Comparison of ENCODE assay signal across 10 cellular contexts in genomic region chr20:61874421-61875068, GRCh38.
DNase-seq lines count a peak whose midpoint lies in the region; ATAC-seq and TF ChIP-seq lines count a peak whose summit lies in the region.
"Had no signal": no experiment of that assay in that cellular context is flagged by ENCODE, and none has a peak within 500 bp of the region (broad histone marks: within the 10 kb centered on the region; RNA-seq: fewer than 3 reads in every experiment).

No MANE protein-coding gene starts in this region.

- POLR2A ChIA-PET in HEK293 (lab: Yijun Ruan, JAX) (no interaction called here), Panc1 (lab: Charles Lee) (no interaction called here)

- TF ChIP-seq CTCF in HEK293 (tag by site-specific recombination; IDR thresholded peaks at IDR 0.05) (peak; percentile 53; the same call in 1 of the 2 replicates), Panc1 (IDR thresholded peaks at IDR 0.05) (no peak; the same call in 1 of the 2 replicates), fibroblast of mammary gland (conservative IDR thresholded peaks at IDR 0.05; ENCODE audit: control insufficient read depth, insufficient read depth, low read depth, low read length) (peak; percentile 2)

- CTCF ChIA-PET in HEK293 (lab: Yijun Ruan, JAX) = interaction anchor here (0.6 to 1.5 kb wide), 7 partner anchors 9 to 743 kb away, joined by 3 to 6 read pairs (median 3); no protein-coding TSS in a partner anchor
- CTCF ChIA-PET in Panc1 (lab: Charles Lee) = interaction anchor here (1.0 kb wide), 1 partner anchor 22 kb away, joined by 3 read pairs; no protein-coding TSS in a partner anchor

- H3K27me3 ChIP-seq in Panc1 (ENCODE audit: control insufficient read depth, insufficient read depth, low read length) = peaks cover 2% of the 10 kb centered on the region; the same call in 1 of the 2 replicates

- intact Hi-C loops in Panc1 (cut with micrococcal nuclease; ENCODE audit: unreplicated experiment) = no loop called here

- no TSS peak for BruUV-seq in Panc1 (replicated peaks; lab: Mats Ljungman, UMichigan)

- H3K36me3 ChIP-seq in HEK293 (ENCODE audit: control insufficient read depth in 2 of 2, insufficient read depth in 1 of 2, low read length in 2 of 2) = no peaks in the 10 kb centered on the region
- no peaks in the 10 kb centered on the region for H3K36me3 ChIP-seq in Panc1 (ENCODE audit: control insufficient read depth, insufficient read depth, low read length)

- ATAC-seq in Panc1 = peak; percentile 73
- no peak for ATAC-seq in GM21367 (IDR thresholded peaks at IDR 0.05; ENCODE audit: unreplicated experiment)
- ATAC-seq in HG02884 (IDR thresholded peaks at IDR 0.05; ENCODE audit: unreplicated experiment) = no peak
- ATAC-seq in HG03432 (IDR thresholded peaks at IDR 0.05; ENCODE audit: unreplicated experiment) = no peak
- ATAC-seq in HG03571 (IDR thresholded peaks at IDR 0.05; ENCODE audit: unreplicated experiment) = no peak

- H3K4me3 ChIP-seq in HEK293 (ENCODE audit: low read depth, low read length) = no peak overlapping the region
- no peak overlapping the region for H3K4me3 ChIP-seq in Panc1 (ENCODE audit: low read depth in 2 of 2, low read length in 2 of 2)
- no peak overlapping the region for H3K4me3 ChIP-seq in fibroblast of mammary gland (ENCODE audit: control insufficient read depth, low read depth, low read length)
- H3K4me3 ChIP-seq: skin epidermis had no signal

- no peaks in the 10 kb centered on the region for H3K9me3 ChIP-seq in HEK293 (ENCODE audit: control insufficient read depth, insufficient read depth, low read depth, low read length)
- H3K9me3 ChIP-seq in Panc1 (ENCODE audit: control insufficient read depth, insufficient read depth, low read depth, low read length) = no peaks in the 10 kb centered on the region

- H3K27ac ChIP-seq in HEK293 (ENCODE audit: extremely low read depth, low read depth, low read length) (no peak overlapping the region), Panc1 (ENCODE audit: low read length) (no peak overlapping the region)
- H3K27ac ChIP-seq: skin epidermis had no signal

- H3K4me1 ChIP-seq in HEK293 (ENCODE audit: control insufficient read depth, insufficient read depth, low read length) (no peaks in the 10 kb centered on the region), Panc1 (ENCODE audit: control insufficient read depth, insufficient read depth, low read length) (no peaks in the 10 kb centered on the region)

- in situ Hi-C loops in Panc1 (cut with HindIII; ENCODE audit: low pct_unique_long_range_greater_than_20kb, low sequenced_read_pairs) = no loop called here

- DNase-seq in AG08395 (ENCODE audit: low spot score) (peak; percentile 13), Panc1 (ENCODE audit: low read depth, low spot score) (no peak), fibroblast of mammary gland (ENCODE audit: low read depth) (peak; percentile 10)
- DNase-seq: left cardiac atrium had no signal

TF ChIP-seq in HEK293, 187 proteins besides CTCF, POLR2A, EP300 and RAD21:
- no peak for TF ChIP-seq ZBTB17 (tag by site-specific recombination; IDR thresholded peaks at IDR 0.05)
- no peak for TF ChIP-seq PRDM6 (tag by site-specific recombination; IDR thresholded peaks at IDR 0.05)
- TF ChIP-seq ZNF529 (tag by site-specific recombination; IDR thresholded peaks at IDR 0.05; ENCODE audit: insufficient replicate concordance) = no peak
- TF ChIP-seq ZNF654 (tag by site-specific recombination; IDR thresholded peaks at IDR 0.05; ENCODE audit: low read depth) = peak; percentile 78
- TF ChIP-seq ZNF837 (tag by site-specific recombination; IDR thresholded peaks at IDR 0.05) = no peak
- no peak for TF ChIP-seq ZNF571 (tag by site-specific recombination; IDR thresholded peaks at IDR 0.05)
- TF ChIP-seq ZNF398 (tag by site-specific recombination; IDR thresholded peaks at IDR 0.05) = no peak
- TF ChIP-seq SP2 (tag by site-specific recombination; IDR thresholded peaks at IDR 0.05) = no peak
- peak; percentile 34; the same call in 1 of the 2 replicates for TF ChIP-seq ZIC2 (tag by site-specific recombination; IDR thresholded peaks at IDR 0.05)
- TF ChIP-seq ZSCAN4 (tag by site-specific recombination; IDR thresholded peaks at IDR 0.05) = no peak
- TF ChIP-seq ZNF2 (tag by site-specific recombination; IDR thresholded peaks at IDR 0.05) = 0 out of 2 replicates have a peak, but pooled peaks have one; percentile 55
- TF ChIP-seq GLIS1 (tag by site-specific recombination; IDR thresholded peaks at IDR 0.05) = peak; percentile 42
- TF ChIP-seq ZNF561 (tag by site-specific recombination; IDR thresholded peaks at IDR 0.05; ENCODE audit: borderline replicate concordance) = no peak
- TF ChIP-seq ZNF791 (tag by site-specific recombination; IDR thresholded peaks at IDR 0.05) = no peak
- no peak for TF ChIP-seq ZNF473 (tag by site-specific recombination; IDR thresholded peaks at IDR 0.05)
- no peak for TF ChIP-seq AEBP2 (tag by site-specific recombination; IDR thresholded peaks at IDR 0.05; ENCODE audit: borderline replicate concordance)
- no peak for TF ChIP-seq ZNF701 (tag by site-specific recombination; IDR thresholded peaks at IDR 0.05)
- TF ChIP-seq ZNF510 (tag by site-specific recombination; IDR thresholded peaks at IDR 0.05; ENCODE audit: insufficient replicate concordance) = no peak
- TF ChIP-seq PBX3 (CRISPR knock-in tag; IDR thresholded peaks at IDR 0.05) = no peak
